1 cellular context compared by ENCODE assay signal in the genomic region with DNA sequence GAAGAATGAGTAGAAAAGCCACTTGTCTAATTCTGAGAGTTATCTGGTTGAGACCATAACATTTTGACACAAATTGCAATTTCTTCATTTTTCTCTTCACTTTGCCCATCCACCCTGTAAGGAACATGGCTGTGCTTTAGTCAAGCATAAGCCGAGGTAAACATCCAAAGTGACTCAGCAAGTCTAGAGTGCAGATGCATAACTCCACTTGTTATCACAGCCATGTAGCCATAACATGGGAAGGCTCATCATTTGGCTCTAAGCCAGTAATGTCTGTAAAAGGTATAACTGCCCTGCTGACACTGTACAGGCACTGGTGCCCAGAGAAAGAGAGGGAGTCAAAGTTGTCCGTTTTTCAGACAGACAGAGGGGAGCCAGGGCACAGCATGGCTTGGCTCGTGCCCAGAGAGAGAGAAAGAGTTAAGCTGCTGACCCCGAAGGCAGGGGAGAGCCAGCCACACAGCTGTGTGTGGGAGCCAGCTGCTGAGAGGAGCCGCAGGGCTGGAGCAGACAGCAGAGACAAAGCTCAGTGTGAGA.
TF ChIP-seq lines count a peak whose summit lies in the region.

No MANE protein-coding gene starts in this region.

TF ChIP-seq in K562, 482 proteins besides CTCF, POLR2A, EP300 and RAD21 (continued from another document and continues in another):
- TF ChIP-seq, protein P1, sequence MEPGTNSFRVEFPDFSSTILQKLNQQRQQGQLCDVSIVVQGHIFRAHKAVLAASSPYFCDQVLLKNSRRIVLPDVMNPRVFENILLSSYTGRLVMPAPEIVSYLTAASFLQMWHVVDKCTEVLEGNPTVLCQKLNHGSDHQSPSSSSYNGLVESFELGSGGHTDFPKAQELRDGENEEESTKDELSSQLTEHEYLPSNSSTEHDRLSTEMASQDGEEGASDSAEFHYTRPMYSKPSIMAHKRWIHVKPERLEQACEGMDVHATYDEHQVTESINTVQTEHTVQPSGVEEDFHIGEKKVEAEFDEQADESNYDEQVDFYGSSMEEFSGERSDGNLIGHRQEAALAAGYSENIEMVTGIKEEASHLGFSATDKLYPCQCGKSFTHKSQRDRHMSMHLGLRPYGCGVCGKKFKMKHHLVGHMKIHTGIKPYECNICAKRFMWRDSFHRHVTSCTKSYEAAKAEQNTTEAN (CRISPR knock-in tag; IDR thresholded peaks at IDR 0.05): no peak
- TF ChIP-seq MYNN (IDR thresholded peaks at IDR 0.05) (no peak), MYNN (CRISPR knock-in tag; IDR thresholded peaks at IDR 0.05) (no peak), MYBL2 (IDR thresholded peaks at IDR 0.05; ENCODE audit: low read depth) (no peak), MYBL2 (CRISPR knock-in tag; IDR thresholded peaks at IDR 0.05; ENCODE audit: borderline replicate concordance) (no peak), NCOA1 (IDR thresholded peaks at IDR 0.05; ENCODE audit: low read depth) (no peak), ELF2 (CRISPR knock-in tag; IDR thresholded peaks at IDR 0.05) (peak; percentile 79), PTTG1 (tag; IDR thresholded peaks at IDR 0.05; ENCODE audit: low read depth) (peak; percentile 93), ZNF707 (CRISPR knock-in tag; conservative IDR thresholded peaks at IDR 0.05) (no peak), ESRRB (CRISPR knock-in tag; IDR thresholded peaks at IDR 0.05; ENCODE audit: borderline replicate concordance) (0 out of 2 replicates have a peak, but pooled peaks have one; percentile 62), TCF3 (CRISPR knock-in tag; IDR thresholded peaks at IDR 0.05) (no peak), ZBTB17 (CRISPR knock-in tag; IDR thresholded peaks at IDR 0.05) (peak; percentile 91), ZNF347 (CRISPR knock-in tag; IDR thresholded peaks at IDR 0.05; ENCODE audit: low read depth) (peak; percentile 74), RAD51 (IDR thresholded peaks at IDR 0.05; ENCODE audit: borderline replicate concordance, low read depth) (no peak), NR4A1 (CRISPR knock-in tag; IDR thresholded peaks at IDR 0.05) (peak; percentile 89), NR4A1 (tag; IDR thresholded peaks at IDR 0.05) (peak; percentile 99), E2F3 (CRISPR knock-in tag; IDR thresholded peaks at IDR 0.05) (peak; percentile 87), RBFOX2 (IDR thresholded peaks at IDR 0.05; ENCODE audit: low read depth, low read length) (no peak), NCOR1 (IDR thresholded peaks at IDR 0.05) (peak; percentile 88), TRIM28 (IDR thresholded peaks at IDR 0.05) (no peak), DDX20 (tag; IDR thresholded peaks at IDR 0.05; ENCODE audit: low read depth) (peak; percentile 95), SMARCA5 (IDR thresholded peaks at IDR 0.05) (no peak), FOXP1 (CRISPR knock-in tag; IDR thresholded peaks at IDR 0.05) (no peak), ZNF324 (CRISPR knock-in tag; IDR thresholded peaks at IDR 0.05) (no peak), PPARD (CRISPR knock-in tag; IDR thresholded peaks at IDR 0.05) (no peak), ETS2 (tag; IDR thresholded peaks at IDR 0.05; ENCODE audit: borderline replicate concordance, poor library complexity, severe bottlenecking) (no peak)
- TF ChIP-seq, protein P2, sequence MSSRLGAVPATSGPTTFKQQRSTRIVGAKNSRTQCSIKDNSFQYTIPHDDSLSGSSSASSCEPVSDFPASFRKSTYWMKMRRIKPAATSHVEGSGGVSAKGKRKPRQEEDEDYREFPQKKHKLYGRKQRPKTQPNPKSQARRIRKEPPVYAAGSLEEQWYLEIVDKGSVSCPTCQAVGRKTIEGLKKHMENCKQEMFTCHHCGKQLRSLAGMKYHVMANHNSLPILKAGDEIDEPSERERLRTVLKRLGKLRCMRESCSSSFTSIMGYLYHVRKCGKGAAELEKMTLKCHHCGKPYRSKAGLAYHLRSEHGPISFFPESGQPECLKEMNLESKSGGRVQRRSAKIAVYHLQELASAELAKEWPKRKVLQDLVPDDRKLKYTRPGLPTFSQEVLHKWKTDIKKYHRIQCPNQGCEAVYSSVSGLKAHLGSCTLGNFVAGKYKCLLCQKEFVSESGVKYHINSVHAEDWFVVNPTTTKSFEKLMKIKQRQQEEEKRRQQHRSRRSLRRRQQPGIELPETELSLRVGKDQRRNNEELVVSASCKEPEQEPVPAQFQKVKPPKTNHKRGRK (tag; IDR thresholded peaks at IDR 0.05): no peak
- TF ChIP-seq, protein P3, sequence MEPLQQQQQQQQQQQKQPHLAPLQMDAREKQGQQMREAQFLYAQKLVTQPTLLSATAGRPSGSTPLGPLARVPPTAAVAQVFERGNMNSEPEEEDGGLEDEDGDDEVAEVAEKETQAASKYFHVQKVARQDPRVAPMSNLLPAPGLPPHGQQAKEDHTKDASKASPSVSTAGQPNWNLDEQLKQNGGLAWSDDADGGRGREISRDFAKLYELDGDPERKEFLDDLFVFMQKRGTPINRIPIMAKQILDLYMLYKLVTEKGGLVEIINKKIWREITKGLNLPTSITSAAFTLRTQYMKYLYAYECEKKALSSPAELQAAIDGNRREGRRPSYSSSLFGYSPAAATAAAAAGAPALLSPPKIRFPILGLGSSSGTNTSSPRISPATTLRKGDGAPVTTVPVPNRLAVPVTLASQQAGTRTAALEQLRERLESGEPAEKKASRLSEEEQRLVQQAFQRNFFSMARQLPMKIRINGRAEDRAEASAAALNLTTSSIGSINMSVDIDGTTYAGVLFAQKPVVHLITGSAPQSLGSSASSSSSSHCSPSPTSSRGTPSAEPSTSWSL (CRISPR knock-in tag; IDR thresholded peaks at IDR 0.05; ENCODE audit: borderline replicate concordance): peak; percentile 61; the same call in 1 of the 2 replicates
- TF ChIP-seq, protein P4, sequence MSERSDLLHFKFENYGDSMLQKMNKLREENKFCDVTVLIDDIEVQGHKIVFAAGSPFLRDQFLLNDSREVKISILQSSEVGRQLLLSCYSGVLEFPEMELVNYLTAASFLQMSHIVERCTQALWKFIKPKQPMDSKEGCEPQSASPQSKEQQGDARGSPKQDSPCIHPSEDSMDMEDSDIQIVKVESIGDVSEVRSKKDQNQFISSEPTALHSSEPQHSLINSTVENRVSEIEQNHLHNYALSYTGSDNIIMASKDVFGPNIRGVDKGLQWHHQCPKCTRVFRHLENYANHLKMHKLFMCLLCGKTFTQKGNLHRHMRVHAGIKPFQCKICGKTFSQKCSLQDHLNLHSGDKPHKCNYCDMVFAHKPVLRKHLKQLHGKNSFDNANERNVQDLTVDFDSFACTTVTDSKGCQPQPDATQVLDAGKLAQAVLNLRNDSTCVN (CRISPR knock-in tag; IDR thresholded peaks at IDR 0.05): peak; percentile 82; the same call in 1 of the 2 replicates
- TF ChIP-seq, protein P5, sequence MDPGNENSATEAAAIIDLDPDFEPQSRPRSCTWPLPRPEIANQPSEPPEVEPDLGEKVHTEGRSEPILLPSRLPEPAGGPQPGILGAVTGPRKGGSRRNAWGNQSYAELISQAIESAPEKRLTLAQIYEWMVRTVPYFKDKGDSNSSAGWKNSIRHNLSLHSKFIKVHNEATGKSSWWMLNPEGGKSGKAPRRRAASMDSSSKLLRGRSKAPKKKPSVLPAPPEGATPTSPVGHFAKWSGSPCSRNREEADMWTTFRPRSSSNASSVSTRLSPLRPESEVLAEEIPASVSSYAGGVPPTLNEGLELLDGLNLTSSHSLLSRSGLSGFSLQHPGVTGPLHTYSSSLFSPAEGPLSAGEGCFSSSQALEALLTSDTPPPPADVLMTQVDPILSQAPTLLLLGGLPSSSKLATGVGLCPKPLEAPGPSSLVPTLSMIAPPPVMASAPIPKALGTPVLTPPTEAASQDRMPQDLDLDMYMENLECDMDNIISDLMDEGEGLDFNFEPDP (CRISPR knock-in tag; IDR thresholded peaks at IDR 0.05): peak; percentile 88; the same call in 1 of the 2 replicates
- TF ChIP-seq, protein P6, sequence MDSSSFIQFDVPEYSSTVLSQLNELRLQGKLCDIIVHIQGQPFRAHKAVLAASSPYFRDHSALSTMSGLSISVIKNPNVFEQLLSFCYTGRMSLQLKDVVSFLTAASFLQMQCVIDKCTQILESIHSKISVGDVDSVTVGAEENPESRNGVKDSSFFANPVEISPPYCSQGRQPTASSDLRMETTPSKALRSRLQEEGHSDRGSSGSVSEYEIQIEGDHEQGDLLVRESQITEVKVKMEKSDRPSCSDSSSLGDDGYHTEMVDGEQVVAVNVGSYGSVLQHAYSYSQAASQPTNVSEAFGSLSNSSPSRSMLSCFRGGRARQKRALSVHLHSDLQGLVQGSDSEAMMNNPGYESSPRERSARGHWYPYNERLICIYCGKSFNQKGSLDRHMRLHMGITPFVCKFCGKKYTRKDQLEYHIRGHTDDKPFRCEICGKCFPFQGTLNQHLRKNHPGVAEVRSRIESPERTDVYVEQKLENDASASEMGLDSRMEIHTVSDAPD (CRISPR knock-in tag; IDR thresholded peaks at IDR 0.05): 0 out of 2 replicates have a peak, but pooled peaks have one; percentile 44
- TF ChIP-seq, protein P7, sequence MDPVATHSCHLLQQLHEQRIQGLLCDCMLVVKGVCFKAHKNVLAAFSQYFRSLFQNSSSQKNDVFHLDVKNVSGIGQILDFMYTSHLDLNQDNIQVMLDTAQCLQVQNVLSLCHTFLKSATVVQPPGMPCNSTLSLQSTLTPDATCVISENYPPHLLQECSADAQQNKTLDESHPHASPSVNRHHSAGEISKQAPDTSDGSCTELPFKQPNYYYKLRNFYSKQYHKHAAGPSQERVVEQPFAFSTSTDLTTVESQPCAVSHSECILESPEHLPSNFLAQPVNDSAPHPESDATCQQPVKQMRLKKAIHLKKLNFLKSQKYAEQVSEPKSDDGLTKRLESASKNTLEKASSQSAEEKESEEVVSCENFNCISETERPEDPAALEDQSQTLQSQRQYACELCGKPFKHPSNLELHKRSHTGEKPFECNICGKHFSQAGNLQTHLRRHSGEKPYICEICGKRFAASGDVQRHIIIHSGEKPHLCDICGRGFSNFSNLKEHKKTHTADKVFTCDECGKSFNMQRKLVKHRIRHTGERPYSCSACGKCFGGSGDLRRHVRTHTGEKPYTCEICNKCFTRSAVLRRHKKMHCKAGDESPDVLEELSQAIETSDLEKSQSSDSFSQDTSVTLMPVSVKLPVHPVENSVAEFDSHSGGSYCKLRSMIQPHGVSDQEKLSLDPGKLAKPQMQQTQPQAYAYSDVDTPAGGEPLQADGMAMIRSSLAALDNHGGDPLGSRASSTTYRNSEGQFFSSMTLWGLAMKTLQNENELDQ (CRISPR knock-in tag; IDR thresholded peaks at IDR 0.05; ENCODE audit: borderline replicate concordance): no peak
- TF ChIP-seq, protein P8, sequence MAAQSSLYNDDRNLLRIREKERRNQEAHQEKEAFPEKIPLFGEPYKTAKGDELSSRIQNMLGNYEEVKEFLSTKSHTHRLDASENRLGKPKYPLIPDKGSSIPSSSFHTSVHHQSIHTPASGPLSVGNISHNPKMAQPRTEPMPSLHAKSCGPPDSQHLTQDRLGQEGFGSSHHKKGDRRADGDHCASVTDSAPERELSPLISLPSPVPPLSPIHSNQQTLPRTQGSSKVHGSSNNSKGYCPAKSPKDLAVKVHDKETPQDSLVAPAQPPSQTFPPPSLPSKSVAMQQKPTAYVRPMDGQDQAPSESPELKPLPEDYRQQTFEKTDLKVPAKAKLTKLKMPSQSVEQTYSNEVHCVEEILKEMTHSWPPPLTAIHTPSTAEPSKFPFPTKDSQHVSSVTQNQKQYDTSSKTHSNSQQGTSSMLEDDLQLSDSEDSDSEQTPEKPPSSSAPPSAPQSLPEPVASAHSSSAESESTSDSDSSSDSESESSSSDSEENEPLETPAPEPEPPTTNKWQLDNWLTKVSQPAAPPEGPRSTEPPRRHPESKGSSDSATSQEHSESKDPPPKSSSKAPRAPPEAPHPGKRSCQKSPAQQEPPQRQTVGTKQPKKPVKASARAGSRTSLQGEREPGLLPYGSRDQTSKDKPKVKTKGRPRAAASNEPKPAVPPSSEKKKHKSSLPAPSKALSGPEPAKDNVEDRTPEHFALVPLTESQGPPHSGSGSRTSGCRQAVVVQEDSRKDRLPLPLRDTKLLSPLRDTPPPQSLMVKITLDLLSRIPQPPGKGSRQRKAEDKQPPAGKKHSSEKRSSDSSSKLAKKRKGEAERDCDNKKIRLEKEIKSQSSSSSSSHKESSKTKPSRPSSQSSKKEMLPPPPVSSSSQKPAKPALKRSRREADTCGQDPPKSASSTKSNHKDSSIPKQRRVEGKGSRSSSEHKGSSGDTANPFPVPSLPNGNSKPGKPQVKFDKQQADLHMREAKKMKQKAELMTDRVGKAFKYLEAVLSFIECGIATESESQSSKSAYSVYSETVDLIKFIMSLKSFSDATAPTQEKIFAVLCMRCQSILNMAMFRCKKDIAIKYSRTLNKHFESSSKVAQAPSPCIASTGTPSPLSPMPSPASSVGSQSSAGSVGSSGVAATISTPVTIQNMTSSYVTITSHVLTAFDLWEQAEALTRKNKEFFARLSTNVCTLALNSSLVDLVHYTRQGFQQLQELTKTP (IDR thresholded peaks at IDR 0.05; ENCODE audit: low read depth in 1 of 2, partially characterized antibody in 2 of 2): no peak
- TF ChIP-seq, protein P9, sequence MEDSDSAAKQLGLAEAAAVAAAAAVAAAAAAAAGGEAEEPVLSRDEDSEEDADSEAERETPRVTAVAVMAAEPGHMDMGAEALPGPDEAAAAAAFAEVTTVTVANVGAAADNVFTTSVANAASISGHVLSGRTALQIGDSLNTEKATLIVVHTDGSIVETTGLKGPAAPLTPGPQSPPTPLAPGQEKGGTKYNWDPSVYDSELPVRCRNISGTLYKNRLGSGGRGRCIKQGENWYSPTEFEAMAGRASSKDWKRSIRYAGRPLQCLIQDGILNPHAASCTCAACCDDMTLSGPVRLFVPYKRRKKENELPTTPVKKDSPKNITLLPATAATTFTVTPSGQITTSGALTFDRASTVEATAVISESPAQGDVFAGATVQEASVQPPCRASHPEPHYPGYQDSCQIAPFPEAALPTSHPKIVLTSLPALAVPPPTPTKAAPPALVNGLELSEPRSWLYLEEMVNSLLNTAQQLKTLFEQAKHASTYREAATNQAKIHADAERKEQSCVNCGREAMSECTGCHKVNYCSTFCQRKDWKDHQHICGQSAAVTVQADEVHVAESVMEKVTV (CRISPR knock-in tag; IDR thresholded peaks at IDR 0.05): no peak
- TF ChIP-seq, protein P10, sequence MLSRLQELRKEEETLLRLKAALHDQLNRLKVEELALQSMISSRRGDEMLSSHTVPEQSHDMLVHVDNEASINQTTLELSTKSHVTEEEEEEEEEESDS (CRISPR knock-in tag; IDR thresholded peaks at IDR 0.05): peak; percentile 45; the same call in 1 of the 2 replicates
- TF ChIP-seq, protein P11, sequence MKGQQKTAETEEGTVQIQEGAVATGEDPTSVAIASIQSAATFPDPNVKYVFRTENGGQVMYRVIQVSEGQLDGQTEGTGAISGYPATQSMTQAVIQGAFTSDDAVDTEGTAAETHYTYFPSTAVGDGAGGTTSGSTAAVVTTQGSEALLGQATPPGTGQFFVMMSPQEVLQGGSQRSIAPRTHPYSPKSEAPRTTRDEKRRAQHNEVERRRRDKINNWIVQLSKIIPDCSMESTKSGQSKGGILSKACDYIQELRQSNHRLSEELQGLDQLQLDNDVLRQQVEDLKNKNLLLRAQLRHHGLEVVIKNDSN (CRISPR knock-in tag; IDR thresholded peaks at IDR 0.05): no peak
